ENCODE assay signal across 9 cellular contexts in the genomic region with DNA sequence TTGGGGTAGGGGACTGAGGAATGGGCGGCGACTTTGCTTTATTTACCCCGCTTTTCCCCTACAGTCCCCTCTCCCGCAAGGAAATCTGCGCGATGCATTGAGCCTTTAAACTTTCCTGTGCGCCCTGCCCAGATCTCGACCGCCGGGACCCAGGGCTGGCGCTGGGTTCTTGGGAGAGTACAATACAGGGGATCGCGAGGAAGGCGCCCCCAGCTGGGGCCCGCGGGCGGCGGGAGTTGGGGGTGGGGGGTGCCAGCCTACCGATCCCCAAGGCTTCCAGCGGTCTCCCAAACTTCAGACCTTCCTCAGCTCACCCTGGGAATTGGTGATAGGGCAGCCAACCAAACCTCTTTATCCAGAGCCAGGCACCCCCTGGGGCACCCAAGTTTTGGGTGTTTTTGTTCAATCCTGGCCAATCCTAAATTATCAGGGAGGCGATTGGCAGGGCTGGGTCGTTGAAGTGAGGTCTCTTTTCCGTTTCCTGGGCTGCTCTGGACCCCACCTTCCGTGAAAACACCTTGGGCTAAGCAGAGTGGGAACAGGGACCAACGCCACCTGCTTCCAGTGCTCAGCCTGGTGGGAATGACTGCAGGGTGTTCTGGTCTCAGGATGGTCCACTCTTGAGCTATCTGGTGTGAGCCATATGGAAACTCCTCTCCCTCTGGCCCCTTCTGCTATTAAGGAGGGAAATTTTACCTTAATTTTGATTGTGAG. TPM values are rescaled to one million over a fixed set of nuclear protein-coding genes. Genes with fewer than 3 reads are reported as not detected.
DNase-seq lines count a peak whose midpoint lies in the region; ATAC-seq, FAIRE-seq and TF ChIP-seq lines count a peak whose summit lies in the region.
"Had no signal": no experiment of that assay in that cellular context is flagged by ENCODE, and none has a peak within 500 bp of the region (broad histone marks: within the 10 kb centered on the region; RNA-seq: fewer than 3 reads in every experiment).

No MANE protein-coding gene starts in this region.

- peaks cover 76% of the 10 kb centered on the region for H3K4me1 ChIP-seq in left ventricle myocardium inferior
- peaks cover 4% of the 10 kb centered on the region for H3K4me1 ChIP-seq in endothelial cell of umbilical vein (ENCODE audit: control insufficient read depth, extremely low read depth, insufficient read depth, low read length)
- peaks cover 3 to 40% of the 10 kb centered on the region in 2 donors for H3K4me1 ChIP-seq in muscle layer of duodenum (ENCODE audit: control insufficient read depth in 1 of 2, insufficient read depth in 2 of 2, low read length in 2 of 2)
- H3K4me1 ChIP-seq in aorta (ENCODE audit: control insufficient read depth in 1 of 2, insufficient read depth in 2 of 2, low read length in 2 of 2), result no peaks in the 10 kb centered on the region

- no peak for FAIRE-seq in endothelial cell of umbilical vein (lab: Jason Lieb, UNC)

- WGBS in aorta, 2 donors, result 9 to 13% methylated on average over 25 of the region's 25 CpGs

- H3K36me3 ChIP-seq in left ventricle myocardium inferior (no peaks in the 10 kb centered on the region), endothelial cell of umbilical vein (ENCODE audit: control insufficient read depth in 2 of 2, extremely low read depth in 1 of 2, insufficient read depth in 2 of 2, low read length in 2 of 2) (no peaks in the 10 kb centered on the region), muscle layer of duodenum (ENCODE audit: control insufficient read depth in 1 of 2, insufficient read depth in 2 of 2, low read length in 2 of 2) (no peaks in the 10 kb centered on the region), aorta (ENCODE audit: control insufficient read depth in 1 of 2, insufficient read depth in 2 of 2, low read length in 1 of 2) (no peaks in the 10 kb centered on the region)
- H3K36me3 ChIP-seq: SJSA1 had no signal

- H4K20me1 ChIP-seq in endothelial cell of umbilical vein (replicated peaks; ENCODE audit: control insufficient read depth, extremely low read depth, insufficient read depth, low read length), result no peaks in the 10 kb centered on the region

- intact Hi-C loops in left ventricle myocardium inferior (cut with micrococcal nuclease), result no loop called here
- intact Hi-C loops in Right ventricle myocardium superior (cut with DNase I), result loop anchor here (10.0 kb wide), 1 partner anchor 45 kb away; no protein-coding TSS in a partner anchor
- intact Hi-C loops in endothelial cell of umbilical vein (cut with micrococcal nuclease), result loop anchor here (2.0 kb wide), 1 partner anchor 49 kb away; no protein-coding TSS in a partner anchor
- intact Hi-C loops in aorta (cut with DNase I), result loop anchor here (5.0 kb wide), 3 partner anchors 33 to 52 kb away; a partner anchor contains a TSS

- H3K27ac ChIP-seq in left ventricle myocardium inferior (replicated peaks), result peak overlapping the region; percentile 96
- H3K27ac ChIP-seq in endothelial cell of umbilical vein (ENCODE audit: insufficient read depth, low read depth, low read length), result no peak overlapping the region
- no peak overlapping the region for H3K27ac ChIP-seq in muscle layer of duodenum (ENCODE audit: low read length)
- H3K27ac ChIP-seq in aorta (ENCODE audit: low read depth in 1 of 2, low read length in 2 of 2), result no peak overlapping the region
- H3K27ac ChIP-seq: SJSA1 had no signal

- no peaks in the 10 kb centered on the region for H3K9me1 ChIP-seq in endothelial cell of umbilical vein (replicated peaks; ENCODE audit: control insufficient read depth, extremely low read depth, insufficient read depth, low read length)

- no peak overlapping the region for H3K9ac ChIP-seq in endothelial cell of umbilical vein (replicated peaks; ENCODE audit: extremely low read depth, insufficient read depth, low read length)

- TF ChIP-seq POLR2A in endothelial cell of umbilical vein (IDR thresholded peaks at IDR 0.05; ENCODE audit: low read depth, low read length), result no peak

- no peak for ATAC-seq in Right ventricle myocardium superior (ENCODE audit: poor library complexity)
- no peak for ATAC-seq in aorta (ENCODE audit: low FRiP score)

- H3K4me3 ChIP-seq in left ventricle myocardium inferior, result peak overlapping the region; percentile 76
- H3K4me3 ChIP-seq in endothelial cell of umbilical vein (replicated peaks in 1 of 3; ENCODE audit: insufficient read depth in 1 of 3, low read depth in 1 of 3, low read length in 3 of 3), result peak overlapping the region in 2 of 3 experiments; percentile 21 to 37
- H3K4me3 ChIP-seq in muscle layer of duodenum (ENCODE audit: low read depth in 1 of 2, low read length in 2 of 2), result peak overlapping the region; percentile 50 to 71
- H3K4me3 ChIP-seq in aorta (ENCODE audit: low read length in 2 of 2), result peak overlapping the region; percentile 9 to 35

- POLR2A ChIA-PET in endothelial cell of umbilical vein (lab: Charles Lee), result no interaction called here

- H3K79me2 ChIP-seq in endothelial cell of umbilical vein (ENCODE audit: control insufficient read depth, insufficient read depth, low read length), result no peaks in the 10 kb centered on the region

- dilution Hi-C loops in endothelial cell of umbilical vein (cut with MboI; ENCODE audit: extremely low pct_ligation_motif_present, low sequenced_read_pairs), result no loop called here

- H3K9me3 ChIP-seq in left ventricle myocardium inferior (replicated peaks), result peaks cover 8% of the 10 kb centered on the region
- H3K9me3 ChIP-seq in endothelial cell of umbilical vein (replicated peaks; ENCODE audit: control insufficient read depth, insufficient read depth, low read length), result no peaks in the 10 kb centered on the region
- peaks cover 0 to 3% of the 10 kb centered on the region in 2 donors for H3K9me3 ChIP-seq in muscle layer of duodenum (ENCODE audit: control insufficient read depth in 1 of 2, low read length in 2 of 2)
- H3K9me3 ChIP-seq in aorta (ENCODE audit: control insufficient read depth, low read length), result no peaks in the 10 kb centered on the region

- no TSS peak for BruUV-seq in endothelial cell of umbilical vein (replicated peaks; lab: Mats Ljungman, UMichigan)

- TF ChIP-seq CTCF in left ventricle myocardium inferior (IDR thresholded peaks at IDR 0.05; ENCODE audit: borderline replicate concordance), result no peak
- no peak for TF ChIP-seq CTCF in endothelial cell of umbilical vein (IDR thresholded peaks at IDR 0.05; ENCODE audit: extremely low read depth in 1 of 2, insufficient read depth in 1 of 2, low read depth in 1 of 2, low read length in 2 of 2)

- H3K4me2 ChIP-seq in endothelial cell of umbilical vein (ENCODE audit: insufficient read depth, low read length), result peak overlapping the region; percentile 58

- peak overlapping the region; percentile 44 for H2AFZ ChIP-seq in endothelial cell of umbilical vein (ENCODE audit: low read depth, low read length)

- in situ Hi-C loops in G401 (cut with HindIII; ENCODE audit: low sequenced_read_pairs), result no loop called here

- CTCF ChIA-PET in endothelial cell of umbilical vein (lab: Charles Lee), result interaction anchor here (1.1 to 2.2 kb wide), 3 partner anchors 32 to 54 kb away, joined by 4 to 6 read pairs (median 5); no protein-coding TSS in a partner anchor

- H3K27me3 ChIP-seq in left ventricle myocardium inferior (ENCODE audit: low read depth) (no peaks in the 10 kb centered on the region), endothelial cell of umbilical vein (ENCODE audit: control insufficient read depth in 2 of 2, insufficient read depth in 2 of 2, low read length in 2 of 2) (peaks cover 39 to 44% of the 10 kb centered on the region in 2 experiments), muscle layer of duodenum (ENCODE audit: low read depth, low read length) (no peaks in the 10 kb centered on the region), aorta (ENCODE audit: control insufficient read depth in 1 of 2, insufficient read depth in 2 of 2, low read length in 1 of 2) (no peaks in the 10 kb centered on the region)

- DNase-seq in left ventricle myocardium inferior (no peak), Right ventricle myocardium superior (no peak), endothelial cell of umbilical vein (ENCODE audit: low read depth, low spot score) (no peak), aorta (no peak), G401 (ENCODE audit: low spot score) (no peak), NCI-H187 treated with DMSO at 0.1 percent for 48 hours (lab: John Stamatoyannopoulos, UW) (no peak)
- no peak for DNase-seq in stimulated activated CD4-positive, alpha-beta T cell treated with anti-CD3 and anti-CD28 coated beads, Interleukin-2, amount 100 ng/mL, for 24 hours

TF ChIP-seq in endothelial cell of umbilical vein, 7 proteins besides CTCF, POLR2A, EP300 and RAD21:
- TF ChIP-seq EZH2 (IDR thresholded peaks at IDR 0.05; ENCODE audit: borderline replicate concordance, low read depth, low read length, severe bottlenecking) (peak; percentile 0), FOS (IDR thresholded peaks at IDR 0.05; ENCODE audit: borderline replicate concordance, insufficient read depth, low read length) (no peak), GATA2 (IDR thresholded peaks at IDR 0.05; ENCODE audit: insufficient read depth, insufficient read length, low read depth, low read length) (no peak)

RNA-seq across cellular contexts. Expression of a gene that starts 51.4 kb away (rescaled TPM):
- 50.7 TPM for total RNA-seq in left ventricle myocardium inferior
- 44.7 TPM for total RNA-seq in Right ventricle myocardium superior
- total RNA-seq in endothelial cell of umbilical vein, result 48.4 and 53.6 TPM in 2 replicates
- 29.2 and 29.9 TPM in 2 replicates for polyA plus RNA-seq in endothelial cell of umbilical vein
- polyA plus RNA-seq in endothelial cell of umbilical vein (2011; cell fraction: cytosol; rRNA removed), result 30.3 and 32.7 TPM in 2 replicates
- polyA plus RNA-seq in endothelial cell of umbilical vein (2011; cell fraction: nucleus; rRNA removed), result 51.8 and 52.0 TPM in 2 replicates
- 26.9 and 27.1 TPM in 2 replicates for polyA plus RNA-seq in endothelial cell of umbilical vein (2012)
- 67.5 and 90.9 TPM in 2 replicates for polyA minus RNA-seq in endothelial cell of umbilical vein
- polyA minus RNA-seq in endothelial cell of umbilical vein (2011; cell fraction: cytosol; rRNA and poly(A)+ RNA removed), result 12.8 TPM
- 33.9 and 35.2 TPM in 2 replicates for polyA minus RNA-seq in endothelial cell of umbilical vein (2011; cell fraction: nucleus; rRNA and poly(A)+ RNA removed)
- 10 to 100 TPM; 70.3 to 75.4 TPM for total RNA-seq in aorta
- polyA plus RNA-seq in aorta, result 10 to 100 TPM; 12.0 to 32.5 TPM
- total RNA-seq in G401 (2014; rRNA removed; shearing (Covaris generic)), result 30.0 and 44.9 TPM in 2 replicates

Comparison
In these comparisons a context has a peak if more than half of its experiments do, and no peak if none do; other contexts are left out.
1. H3K4me3 ChIP-seq: peak in every context shown above with its lines; median percentile 76 in left ventricle myocardium inferior; 60 in muscle layer of duodenum; 29 in endothelial cell of umbilical vein; 22 in aorta.